Comparison of ENCODE assay signal across 8 cellular contexts in genomic region chr22:36374603-36375024, GRCh38. TPM values are rescaled to one million over a fixed set of nuclear protein-coding genes. Genes with fewer than 3 reads are reported as not detected.
A peak's percentile ranks its signal among the peaks of the same experiment; 100 is the strongest.
DNase-seq lines count a peak whose midpoint lies in the region; ATAC-seq and TF ChIP-seq lines count a peak whose summit lies in the region.

No MANE protein-coding gene starts in this region.

- H2BK5ac ChIP-seq in neuronal stem cell (ENCODE audit: low read length): no peak overlapping the region

- no peak overlapping the region; the same call in 1 of the 2 replicates for H3K4me3 ChIP-seq in BLaER1
- H3K4me3 ChIP-seq in Panc1 (ENCODE audit: low read depth in 2 of 2, low read length in 2 of 2): no peak overlapping the region
- H3K4me3 ChIP-seq in mammary epithelial cell (replicated peaks in 1 of 3; ENCODE audit: insufficient read depth in 1 of 3, low read depth in 2 of 3, low read length in 3 of 3): no peak overlapping the region
- H3K4me3 ChIP-seq in neuronal stem cell (ENCODE audit: low read length in 2 of 2): no peak overlapping the region

- no TSS peak for BruUV-seq in Panc1 (replicated peaks; lab: Mats Ljungman, UMichigan)
- no TSS peak for BruUV-seq in mammary epithelial cell (replicated peaks; lab: Mats Ljungman, UMichigan)

- no peaks in the 10 kb centered on the region for H3K27me3 ChIP-seq in BLaER1
- no peaks in the 10 kb centered on the region for H3K27me3 ChIP-seq in Panc1 (ENCODE audit: control insufficient read depth, insufficient read depth, low read length)
- no peaks in the 10 kb centered on the region for H3K27me3 ChIP-seq in mammary epithelial cell (ENCODE audit: insufficient read depth, low read length)
- H3K27me3 ChIP-seq in neuronal stem cell (ENCODE audit: control insufficient read depth in 3 of 3, insufficient read depth in 3 of 3, low read depth in 1 of 3, low read length in 3 of 3): no peaks in the 10 kb centered on the region

- intact Hi-C loops in Panc1 (cut with micrococcal nuclease; ENCODE audit: unreplicated experiment): no loop called here
- intact Hi-C loops in mammary epithelial cell (cut with micrococcal nuclease): loop anchor here (1.0 to 2.0 kb wide), 2 partner anchors 19 to 96 kb away; no protein-coding TSS in a partner anchor

- peak overlapping the region; percentile 55 for H3K27ac ChIP-seq in BLaER1
- H3K27ac ChIP-seq in Panc1 (ENCODE audit: low read length): peak overlapping the region; percentile 97
- peak overlapping the region; percentile 60 for H3K27ac ChIP-seq in mammary epithelial cell (ENCODE audit: insufficient read depth, low read depth, low read length)
- H3K27ac ChIP-seq in neuronal stem cell (replicated peaks; ENCODE audit: low read length): no peak overlapping the region

- H3K23ac ChIP-seq in neuronal stem cell (ENCODE audit: low read depth, low read length, poor library complexity): no peak overlapping the region

- H2AK5ac ChIP-seq in neuronal stem cell (ENCODE audit: low read depth, low read length): no peak overlapping the region

- H3K4me1 ChIP-seq in BLaER1: peaks cover 99% of the 10 kb centered on the region
- peaks cover 85% of the 10 kb centered on the region for H3K4me1 ChIP-seq in Panc1 (ENCODE audit: control insufficient read depth, insufficient read depth, low read length)
- peaks cover 90% of the 10 kb centered on the region for H3K4me1 ChIP-seq in mammary epithelial cell (ENCODE audit: insufficient read depth, low read length)
- H3K4me1 ChIP-seq in neuronal stem cell (ENCODE audit: control insufficient read depth in 2 of 2, insufficient read depth in 1 of 2, low read depth in 1 of 2, low read length in 2 of 2): peaks cover 16 to 32% of the 10 kb centered on the region in 2 donors

- H3K4me2 ChIP-seq in BLaER1 (peak overlapping the region; percentile 100), mammary epithelial cell (ENCODE audit: insufficient read depth, low read depth, low read length) (peak overlapping the region; percentile 48), neuronal stem cell (ENCODE audit: insufficient read depth, low read length, poor library complexity, severe bottlenecking) (no peak overlapping the region)

- TF ChIP-seq CTCF in Panc1 (IDR thresholded peaks at IDR 0.05): no peak
- no peak for TF ChIP-seq CTCF in mammary epithelial cell (conservative IDR thresholded peaks at IDR 0.05 in 1 of 2, IDR thresholded peaks at IDR 0.05 in 1 of 2; ENCODE audit: extremely low read depth in 1 of 2, insufficient read depth in 1 of 2, low read depth in 1 of 2, low read length in 2 of 2)

- H3K36me3 ChIP-seq in BLaER1 (peaks cover 50% of the 10 kb centered on the region), Panc1 (ENCODE audit: control insufficient read depth, insufficient read depth, low read length) (no peaks in the 10 kb centered on the region), mammary epithelial cell (ENCODE audit: insufficient read depth, low read length) (peaks cover 19% of the 10 kb centered on the region), neuronal stem cell (replicated peaks in 1 of 2; ENCODE audit: control insufficient read depth in 2 of 2, insufficient read depth in 2 of 2, low read length in 2 of 2) (peaks cover 6 to 21% of the 10 kb centered on the region in 2 donors)

- peak overlapping the region; percentile 64; the same call in 1 of the 2 replicates for H3K9ac ChIP-seq in BLaER1
- no peak overlapping the region for H3K9ac ChIP-seq in mammary epithelial cell (ENCODE audit: insufficient read depth, low read length)
- H3K9ac ChIP-seq in neuronal stem cell (ENCODE audit: low read depth, low read length, poor library complexity): peak overlapping the region; percentile 33

- POLR2A ChIA-PET in Panc1 (lab: Charles Lee): no interaction called here

- DNase-seq in Panc1 (ENCODE audit: low read depth, low spot score): no peak
- DNase-seq in mammary epithelial cell: peak; percentile 97
- no peak for DNase-seq in neuronal stem cell (ENCODE audit: low spot score)
- DNase-seq in NCI-H2107 treated with DMSO at 0.1 percent for 48 hours (lab: John Stamatoyannopoulos, UW; ENCODE audit: unreplicated experiment): no peak
- no peak for DNase-seq in NCI-H2107 (lab: John Stamatoyannopoulos, UW)
- no peak for DNase-seq in inferior parietal cortex (ENCODE audit: extremely low spot score)
- DNase-seq in superior temporal gyrus (ENCODE audit: extremely low spot score): no peak

- H4K91ac ChIP-seq in neuronal stem cell (ENCODE audit: low read depth, low read length, poor library complexity): no peak overlapping the region

- no peak overlapping the region for H3K4ac ChIP-seq in neuronal stem cell (ENCODE audit: low read length)

- no peak overlapping the region for H2BK120ac ChIP-seq in neuronal stem cell (ENCODE audit: low read depth, low read length)

- H4K8ac ChIP-seq in neuronal stem cell (ENCODE audit: low read depth, low read length): no peak overlapping the region

- no peak overlapping the region for H3K14ac ChIP-seq in neuronal stem cell (ENCODE audit: low read length)

- 2% methylated on average over 11 of the region's 11 CpGs for WGBS in mammary epithelial cell (ENCODE audit: low coverage, missing lambda C conversion rate)
- no CpG with 5 or more reads among the region's 11 CpGs for WGBS in neuronal stem cell (ENCODE audit: extremely low coverage in 2 of 2, insufficient read length in 2 of 2, insufficient replicate concordance in 1 of 2), 2 donors

- peak overlapping the region; percentile 75 for H3K18ac ChIP-seq in neuronal stem cell (ENCODE audit: low read length)

- H3K79me2 ChIP-seq in mammary epithelial cell (ENCODE audit: insufficient read depth, low read length): peaks cover 99% of the 10 kb centered on the region

- H2AFZ ChIP-seq in mammary epithelial cell (ENCODE audit: low read depth, low read length): no peak overlapping the region
- H2AFZ ChIP-seq in neuronal stem cell (ENCODE audit: low read length): no peak overlapping the region

- no peak overlapping the region for H2BK15ac ChIP-seq in neuronal stem cell (ENCODE audit: low read length)

- H3K79me1 ChIP-seq in neuronal stem cell (ENCODE audit: low read depth, low read length): peaks cover 11% of the 10 kb centered on the region

- H2BK12ac ChIP-seq in neuronal stem cell (ENCODE audit: low read length): no peak overlapping the region

- peak; percentile 52 for ATAC-seq in Panc1

- H4K20me1 ChIP-seq in BLaER1: peaks cover 100% of the 10 kb centered on the region
- H4K20me1 ChIP-seq in mammary epithelial cell (ENCODE audit: insufficient read depth, low read length): peaks cover 13% of the 10 kb centered on the region

- dilution Hi-C loops in mammary epithelial cell (cut with HindIII; ENCODE audit: low sequenced_read_pairs): no loop called here

- in situ Hi-C loops in Panc1 (cut with HindIII; ENCODE audit: low pct_unique_long_range_greater_than_20kb, low sequenced_read_pairs): no loop called here
- in situ Hi-C loops in mammary epithelial cell (cut with MboI; ENCODE audit: low sequenced_read_pairs in 2 of 2): no loop called here

- H3K9me3 ChIP-seq in BLaER1: no peaks in the 10 kb centered on the region
- H3K9me3 ChIP-seq in Panc1 (ENCODE audit: control insufficient read depth, insufficient read depth, low read depth, low read length): no peaks in the 10 kb centered on the region
- H3K9me3 ChIP-seq in mammary epithelial cell (replicated peaks; ENCODE audit: insufficient read depth, low read length): no peaks in the 10 kb centered on the region
- peaks cover under 1 to 3% of the 10 kb centered on the region in 2 donors for H3K9me3 ChIP-seq in neuronal stem cell (replicated peaks in 1 of 2; ENCODE audit: control insufficient read depth in 2 of 2, insufficient read depth in 1 of 2, low read depth in 1 of 2, low read length in 2 of 2)

- CTCF ChIA-PET in Panc1 (lab: Charles Lee): no interaction called here
- CTCF ChIA-PET in mammary epithelial cell (lab: Charles Lee; ENCODE audit: low non-redundant PET): interaction anchor here (0.6 kb wide), 1 partner anchor 49 kb away, joined by 4 read pairs; no protein-coding TSS in a partner anchor

RNA-seq across cellular contexts. Expression of gene MYH9, which starts 13.2 kb away (rescaled TPM):
- 788 TPM for total RNA-seq in Panc1 (2021; ENCODE audit: unreplicated experiment)
- polyA plus RNA-seq in Panc1 (2012; ENCODE audit: insufficient read length): 1,068 TPM
- total RNA-seq in mammary epithelial cell: 1,000 to 10,000 TPM; 1,183 to 1,246 TPM
- 295 TPM for polyA plus RNA-seq in mammary epithelial cell
- 996 TPM for polyA minus RNA-seq in mammary epithelial cell
- polyA plus RNA-seq in neuronal stem cell (2013, experiment 1 of 2): 60.4 TPM
- 59.3 TPM for polyA plus RNA-seq in neuronal stem cell (2013, experiment 2 of 2)
